23 cellular contexts compared by ENCODE assay signal in genomic region chr5:17709011-17709710, GRCh38.
A peak's percentile ranks its signal among the peaks of the same experiment; 100 is the strongest.
DNase-seq lines count a peak whose midpoint lies in the region; ATAC-seq, FAIRE-seq and TF ChIP-seq lines count a peak whose summit lies in the region.
"Had no signal": no experiment of that assay in that cellular context is flagged by ENCODE, and none has a peak within 500 bp of the region (broad histone marks: within the 10 kb centered on the region; RNA-seq: fewer than 3 reads in every experiment).

No MANE protein-coding gene starts in this region.

- H4K20me1 ChIP-seq in K562 (replicated peaks; ENCODE audit: control insufficient read depth, insufficient read depth, low read length) (no peaks in the 10 kb centered on the region), MM.1S (ENCODE audit: insufficient read depth, low read length) (no peaks in the 10 kb centered on the region)
- H4K20me1 ChIP-seq: BLaER1 treated with 17β-estradiol and CSF1 and Interleukin-3, amounts not matched to agents 10 nM and 100 nM had no signal

- TF ChIP-seq RAD21 in A549 (conservative IDR thresholded peaks at IDR 0.05 in 1 of 2, IDR thresholded peaks at IDR 0.05 in 1 of 2) (no peak), K562 (CRISPR knock-in tag; conservative IDR thresholded peaks at IDR 0.05 in 1 of 2, IDR thresholded peaks at IDR 0.05 in 1 of 2) (no peak)

- H3K9me2 ChIP-seq in MM.1S (replicated peaks; ENCODE audit: insufficient read depth, low read length): no peaks in the 10 kb centered on the region

- H3K9ac ChIP-seq in K562 (ENCODE audit: insufficient read depth in 1 of 2, low read depth in 2 of 2, low read length in 2 of 2): no peak overlapping the region
- no peak overlapping the region for H3K9ac ChIP-seq in MM.1S (ENCODE audit: low read length)
- H3K9ac ChIP-seq: BLaER1 treated with 17β-estradiol and CSF1 and Interleukin-3, amounts not matched to agents 10 nM and 100 nM had no signal

- no peak overlapping the region for H3K4me2 ChIP-seq in A549
- no peak overlapping the region for H3K4me2 ChIP-seq in K562 (ENCODE audit: insufficient read depth, low read length)
- H3K4me2 ChIP-seq in MM.1S (ENCODE audit: low read depth, low read length): no peak overlapping the region
- H3K4me2 ChIP-seq: BLaER1 treated with 17β-estradiol and CSF1 and Interleukin-3, amounts not matched to agents 10 nM and 100 nM had no signal

- no peak for DNase-seq in A549 (ENCODE audit: low read depth in 1 of 2, low spot score in 1 of 2)
- DNase-seq in Caco-2: no peak
- DNase-seq in K562 (ENCODE audit: extremely low read depth in 1 of 4, low spot score in 3 of 4): no peak
- DNase-seq in MM.1S: no peak
- no peak for DNase-seq in NCI-H1092 treated with DMSO at 0.1 percent for 48 hours (lab: John Stamatoyannopoulos, UW)
- DNase-seq: 8988T; AML-193; CD4-positive, alpha-beta T cell; CD8-positive, alpha-beta T cell; DMS 273 treated with DMSO at 0.1 percent for 48 hours; DMS153; DMS53; DMS79; DND-41; EL; GDM1 had no signal

- H3K27ac ChIP-seq in A549: no peak overlapping the region
- no peak overlapping the region for H3K27ac ChIP-seq in K562 (ENCODE audit: extremely low read depth, low read depth, low read length)
- H3K27ac ChIP-seq in MM.1S (ENCODE audit: low read length): no peak overlapping the region
- H3K27ac ChIP-seq: BLaER1 treated with 17β-estradiol and CSF1 and Interleukin-3, amounts not matched to agents 10 nM and 100 nM; C4-2B had no signal

- 86% methylated on average over 2 of the region's 2 CpGs for WGBS in A549 (ENCODE audit: missing lambda C conversion rate)
- 2% methylated on average over 2 of the region's 2 CpGs for WGBS in K562 (ENCODE audit: insufficient coverage, low coverage, missing lambda C conversion rate)

- H3K4me3 ChIP-seq in A549: no peak overlapping the region
- no peak overlapping the region for H3K4me3 ChIP-seq in Caco-2 (ENCODE audit: low read depth, low read length)
- no peak overlapping the region for H3K4me3 ChIP-seq in K562
- H3K4me3 ChIP-seq in MM.1S (ENCODE audit: low read length): no peak overlapping the region
- H3K4me3 ChIP-seq: BLaER1 treated with 17β-estradiol and CSF1 and Interleukin-3, amounts not matched to agents 10 nM and 100 nM; GM12878 had no signal

- no peaks in the 10 kb centered on the region for H3F3A ChIP-seq in MM.1S (ENCODE audit: insufficient read depth, low read length)

- no peaks in the 10 kb centered on the region for H3K36me3 Mint-ChIP-seq in Caco-2 (ENCODE audit: insufficient read depth, unreplicated experiment)
- H3K36me3 Mint-ChIP-seq: CD8-positive, alpha-beta T cell had no signal

- POLR2A ChIA-PET in A549 (lab: Yijun Ruan, JAX): no interaction called here
- POLR2A ChIA-PET in Caco-2 (lab: Charles Lee): no interaction called here
- POLR2A ChIA-PET in K562 (lab: Yijun Ruan, JAX): no interaction called here

- no peaks in the 10 kb centered on the region for H3K9me1 ChIP-seq in K562 (ENCODE audit: control insufficient read depth, insufficient read depth, low read length)

- H3K9me3 ChIP-seq in A549 (peaks cover 13% of the 10 kb centered on the region; the same call in 2 of the 3 replicates), Caco-2 (no peaks in the 10 kb centered on the region; the same call in 1 of the 2 replicates), K562 (replicated peaks; ENCODE audit: control insufficient read depth, insufficient read depth, low read depth, low read length) (no peaks in the 10 kb centered on the region), MM.1S (replicated peaks; ENCODE audit: insufficient read depth, low read length) (no peaks in the 10 kb centered on the region)

- TF ChIP-seq CTCF in A549 (IDR thresholded peaks at IDR 0.05) (no peak), Caco-2 (IDR thresholded peaks at IDR 0.05; ENCODE audit: insufficient read depth in 1 of 2, low read depth in 1 of 2, low read length in 1 of 2, severe bottlenecking in 1 of 2, unreplicated experiment in 1 of 2) (no peak), K562 (IDR thresholded peaks at IDR 0.05 in 2 of 3, conservative IDR thresholded peaks at IDR 0.05 in 1 of 3; ENCODE audit: insufficient read depth in 2 of 3, low read depth in 1 of 3, low read length in 3 of 3) (no peak), MM.1S (IDR thresholded peaks at IDR 0.05; ENCODE audit: low read length) (no peak)

- H3K27me3 ChIP-seq in Caco-2 (replicated peaks; ENCODE audit: control insufficient read depth, insufficient read depth, low read length) (no peaks in the 10 kb centered on the region), K562 (ENCODE audit: control insufficient read depth in 2 of 2, insufficient read depth in 2 of 2, low read length in 2 of 2) (no peaks in the 10 kb centered on the region), MM.1S (replicated peaks; ENCODE audit: insufficient read depth, low read length) (no peaks in the 10 kb centered on the region)
- H3K27me3 ChIP-seq: BLaER1 treated with 17β-estradiol and CSF1 and Interleukin-3, amounts not matched to agents 10 nM and 100 nM had no signal

- H3K79me2 ChIP-seq in K562 (ENCODE audit: control insufficient read depth, insufficient read depth, low read length): no peaks in the 10 kb centered on the region
- no peaks in the 10 kb centered on the region for H3K79me2 ChIP-seq in MM.1S (ENCODE audit: low read length)

- H3K4me1 Mint-ChIP-seq in Caco-2 (ENCODE audit: low read depth, unreplicated experiment): peaks cover 14% of the 10 kb centered on the region
- H3K4me1 Mint-ChIP-seq: B cell had no signal

- H3K9me3 Mint-ChIP-seq in Caco-2 (ENCODE audit: unreplicated experiment): peaks cover 23% of the 10 kb centered on the region

- FAIRE-seq in A549 (lab: Jason Lieb, UNC) (no peak), K562 (lab: Jason Lieb, UNC) (no peak)
- FAIRE-seq: GM12878, GM12892, GM18507 had no signal

- TF ChIP-seq EP300 in A549 (IDR thresholded peaks at IDR 0.05): no peak
- TF ChIP-seq EP300 in K562 (IDR thresholded peaks at IDR 0.05; ENCODE audit: low read length): no peak

- peak overlapping the region; percentile 15 for H3K27ac Mint-ChIP-seq in Caco-2 (ENCODE audit: unreplicated experiment)
- H3K27ac Mint-ChIP-seq: B cell; CD4-positive, alpha-beta T cell; CD8-positive, alpha-beta T cell had no signal

- no peak for TF ChIP-seq POLR2A in A549 (IDR thresholded peaks at IDR 0.05; ENCODE audit: low read length)
- no peak for TF ChIP-seq POLR2A in K562 (conservative IDR thresholded peaks at IDR 0.05)

- H2AFZ ChIP-seq in K562 (ENCODE audit: low read depth, low read length) (no peak overlapping the region), MM.1S (ENCODE audit: low read length) (no peak overlapping the region)

- H3K4me1 ChIP-seq in A549 (peaks cover 6% of the 10 kb centered on the region; the same call in 2 of the 3 replicates), Caco-2 (peaks cover 11% of the 10 kb centered on the region; the same call in 1 of the 2 replicates), K562 (replicated peaks in 1 of 2; ENCODE audit: control insufficient read depth in 2 of 2, insufficient read depth in 2 of 2, low read length in 2 of 2) (no peaks in the 10 kb centered on the region), MM.1S (ENCODE audit: low read length) (no peaks in the 10 kb centered on the region)

- in situ Hi-C loops in K562 (cut with MboI): no loop called here

- CTCF ChIA-PET in A549 (lab: Yijun Ruan, JAX) (no interaction called here), Caco-2 (lab: Charles Lee) (no interaction called here), K562 (lab: Yijun Ruan, JAX; ENCODE audit: low intra/inter-chr PET ratio) (interaction anchor here (0.6 kb wide), 1 partner anchor 369 kb away, joined by 3 read pairs; no protein-coding TSS in a partner anchor)

- H3K27me3 Mint-ChIP-seq in Caco-2 (ENCODE audit: insufficient read depth, unreplicated experiment): no peaks in the 10 kb centered on the region
- H3K27me3 Mint-ChIP-seq: B cell; CD4-positive, alpha-beta T cell had no signal

- H3K4me3 Mint-ChIP-seq in Caco-2 (ENCODE audit: unreplicated experiment): no peak overlapping the region
- H3K4me3 Mint-ChIP-seq: B cell; CD4-positive, alpha-beta T cell; CD8-positive, alpha-beta T cell had no signal

- no TSS peak for BruUV-seq in Caco-2 (replicated peaks; lab: Mats Ljungman, UMichigan)
- no TSS peak for BruUV-seq in K562 (replicated peaks; lab: Mats Ljungman, UMichigan)

- intact Hi-C loops in Caco-2 (cut with micrococcal nuclease; ENCODE audit: unreplicated experiment): no loop called here
- intact Hi-C loops in K562 (cut with micrococcal nuclease): no loop called here

- ATAC-seq in A549 (no peak), K562 (no peak), GM21723 (IDR thresholded peaks at IDR 0.05; ENCODE audit: unreplicated experiment) (no peak)
- ATAC-seq: CD8-positive, alpha-beta T cell; GM12878 had no signal

- H3K36me3 ChIP-seq in Caco-2 (ENCODE audit: control insufficient read depth, insufficient read depth, low read length) (no peaks in the 10 kb centered on the region), K562 (ENCODE audit: control insufficient read depth, insufficient read depth, low read length) (no peaks in the 10 kb centered on the region), MM.1S (replicated peaks; ENCODE audit: insufficient read depth, low read length) (no peaks in the 10 kb centered on the region)
- H3K36me3 ChIP-seq: BLaER1 treated with 17β-estradiol and CSF1 and Interleukin-3, amounts not matched to agents 10 nM and 100 nM had no signal

TF ChIP-seq in A549, 52 proteins besides CTCF, POLR2A, EP300 and RAD21:
- TF ChIP-seq MAFK (IDR thresholded peaks at IDR 0.05; ENCODE audit: partially characterized antibody) (peak; percentile 78), NPAS2 (CRISPR knock-in tag; IDR thresholded peaks at IDR 0.05; ENCODE audit: borderline replicate concordance) (no peak), SREBF2 (IDR thresholded peaks at IDR 0.05) (no peak)

TF ChIP-seq in K562, 482 proteins besides CTCF, POLR2A, EP300 and RAD21 (continues in another document):
- no peak for TF ChIP-seq HNRNPL (IDR thresholded peaks at IDR 0.05; ENCODE audit: low read depth, low read length)

Comparison
In these comparisons a context has a peak if more than half of its experiments do, and no peak if none do; other contexts are left out.
1. Of the 35 proteins assayed by ChIP-seq in both K562 and A549: peak only in K562: none; only in A549: MAFK; in both: none; in neither: 34.